10 cellular contexts compared by ENCODE assay signal in genomic region chr10:18400911-18401260, GRCh38.
DNase-seq lines count a peak whose midpoint lies in the region; ATAC-seq and TF ChIP-seq lines count a peak whose summit lies in the region.
"Had no signal": no experiment of that assay in that cellular context is flagged by ENCODE, and none has a peak within 500 bp of the region (broad histone marks: within the 10 kb centered on the region; RNA-seq: fewer than 3 reads in every experiment).

No MANE protein-coding gene starts in this region.

- DNase-seq in CD4-positive, CD25-positive, alpha-beta regulatory T cell = no peak
- DNase-seq in ascending aorta (ENCODE audit: low spot score in 2 of 2) (no peak), mesenchymal stem cell (no peak), mucosa of gallbladder (ENCODE audit: low spot score) (no peak), DMS114 treated with DMSO at 0.1 percent for 48 hours (lab: John Stamatoyannopoulos, UW; ENCODE audit: unreplicated experiment) (no peak), chondrocyte (ENCODE audit: low spot score) (no peak)
- DNase-seq in activated CD4-positive, alpha-beta T cell treated with anti-CD3 and anti-CD28 coated beads for 4 hours = no peak

- H3K4me2 ChIP-seq in mesenchymal stem cell (ENCODE audit: low read length, poor library complexity, severe bottlenecking) = peak overlapping the region; percentile 24

- H3K27ac ChIP-seq in CD4-positive, CD25-positive, alpha-beta regulatory T cell (ENCODE audit: insufficient read depth, low read length, poor library complexity, severe bottlenecking) = no peak overlapping the region
- no peak overlapping the region for H3K27ac ChIP-seq in HEK293 (ENCODE audit: extremely low read depth, low read depth, low read length)
- no peak overlapping the region for H3K27ac ChIP-seq in ascending aorta
- no peak overlapping the region for H3K27ac ChIP-seq in mesenchymal stem cell (ENCODE audit: low read length, poor library complexity, severe bottlenecking)
- H3K27ac ChIP-seq: neutrophil, SK-N-MC had no signal

- H3K4me3 Mint-ChIP-seq in CD4-positive, CD25-positive, alpha-beta regulatory T cell = peak overlapping the region in 2 of 4 donors; percentile 3 to 81
- H3K4me3 Mint-ChIP-seq in chondrocyte (ENCODE audit: unreplicated experiment) = no peak overlapping the region

- H3K4me1 ChIP-seq in CD4-positive, CD25-positive, alpha-beta regulatory T cell (ENCODE audit: control insufficient read depth, insufficient read depth, low read length, poor library complexity, severe bottlenecking) = peaks cover 5% of the 10 kb centered on the region
- H3K4me1 ChIP-seq in HEK293 (ENCODE audit: control insufficient read depth, insufficient read depth, low read length) = peaks cover 8% of the 10 kb centered on the region
- H3K4me1 ChIP-seq in ascending aorta = no peaks in the 10 kb centered on the region
- H3K4me1 ChIP-seq in mesenchymal stem cell (ENCODE audit: control insufficient read depth, insufficient read depth, low read depth, low read length) = peaks cover 4% of the 10 kb centered on the region

- H3K23ac ChIP-seq in mesenchymal stem cell (ENCODE audit: low read length in 2 of 2) = no peak overlapping the region

- H3K79me1 ChIP-seq in mesenchymal stem cell (replicated peaks; ENCODE audit: low read length, poor library complexity, severe bottlenecking) = no peaks in the 10 kb centered on the region

- H3K9me3 Mint-ChIP-seq in CD4-positive, CD25-positive, alpha-beta regulatory T cell = no peaks in the 10 kb centered on the region
- no peaks in the 10 kb centered on the region for H3K9me3 Mint-ChIP-seq in chondrocyte (ENCODE audit: low read depth)

- H3K4me3 ChIP-seq in CD4-positive, CD25-positive, alpha-beta regulatory T cell (ENCODE audit: low read depth, low read length) = peak overlapping the region; percentile 31
- peak overlapping the region; percentile 43 for H3K4me3 ChIP-seq in HEK293 (ENCODE audit: low read depth, low read length)
- peak overlapping the region; percentile 41 to 56 for H3K4me3 ChIP-seq in ascending aorta
- H3K4me3 ChIP-seq in mesenchymal stem cell (ENCODE audit: insufficient read depth in 1 of 2, low read depth in 1 of 2, low read length in 2 of 2) = peak overlapping the region in 1 of 2 experiments; percentile 63
- H3K4me3 ChIP-seq: SK-N-MC had no signal

- H2BK120ac ChIP-seq in mesenchymal stem cell (ENCODE audit: low read depth, low read length) = no peak overlapping the region

- no peaks in the 10 kb centered on the region for H3K36me3 Mint-ChIP-seq in CD4-positive, CD25-positive, alpha-beta regulatory T cell
- no peaks in the 10 kb centered on the region for H3K36me3 Mint-ChIP-seq in chondrocyte (ENCODE audit: low read depth)

- H3K14ac ChIP-seq in mesenchymal stem cell (ENCODE audit: low read length in 2 of 2) = no peak overlapping the region

- peaks cover 8 to 20% (median 11%) of the 10 kb centered on the region in 4 donors for H3K4me1 Mint-ChIP-seq in CD4-positive, CD25-positive, alpha-beta regulatory T cell
- H3K4me1 Mint-ChIP-seq in chondrocyte (ENCODE audit: low read depth) = peaks cover 10% of the 10 kb centered on the region

- no peak overlapping the region for H2AFZ ChIP-seq in mesenchymal stem cell (ENCODE audit: low read depth, low read length)

- intact Hi-C loops in ascending aorta (cut with DNase I) = no loop called here

- TF ChIP-seq CTCF in HEK293 (tag by site-specific recombination; IDR thresholded peaks at IDR 0.05) (no peak), ascending aorta (IDR thresholded peaks at IDR 0.05) (no peak), chondrocyte (IDR thresholded peaks at IDR 0.05) (no peak)

- H2BK15ac ChIP-seq in mesenchymal stem cell (ENCODE audit: low read depth, poor library complexity, severe bottlenecking) = no peak overlapping the region

- no peak overlapping the region for H2BK12ac ChIP-seq in mesenchymal stem cell (ENCODE audit: low read length in 2 of 2)

- POLR2A ChIA-PET in HEK293 (lab: Yijun Ruan, JAX) = no interaction called here

- no peaks in the 10 kb centered on the region for H3K27me3 ChIP-seq in CD4-positive, CD25-positive, alpha-beta regulatory T cell (ENCODE audit: control insufficient read depth, insufficient read depth, low read length)
- no peaks in the 10 kb centered on the region for H3K27me3 ChIP-seq in ascending aorta
- peaks cover 21 to 27% of the 10 kb centered on the region in 2 experiments for H3K27me3 ChIP-seq in mesenchymal stem cell (ENCODE audit: control insufficient read depth in 1 of 2, insufficient read depth in 1 of 2, low read length in 2 of 2)

- no peak overlapping the region for H2BK5ac ChIP-seq in mesenchymal stem cell (ENCODE audit: low read depth, low read length, poor library complexity, severe bottlenecking)

- H3K9me3 ChIP-seq in CD4-positive, CD25-positive, alpha-beta regulatory T cell (ENCODE audit: control insufficient read depth in 2 of 2, low read length in 2 of 2) = no peaks in the 10 kb centered on the region
- no peaks in the 10 kb centered on the region for H3K9me3 ChIP-seq in HEK293 (ENCODE audit: control insufficient read depth, insufficient read depth, low read depth, low read length)
- H3K9me3 ChIP-seq in ascending aorta = no peaks in the 10 kb centered on the region
- H3K9me3 ChIP-seq in mesenchymal stem cell (ENCODE audit: control insufficient read depth, low read length) = no peaks in the 10 kb centered on the region
- H3K9me3 ChIP-seq: neutrophil had no signal

- CTCF ChIA-PET in HEK293 (lab: Yijun Ruan, JAX) = no interaction called here

- ATAC-seq in CD4-positive, CD25-positive, alpha-beta regulatory T cell (ENCODE audit: low read depth in 2 of 2) = no peak

- H3K18ac ChIP-seq in mesenchymal stem cell (ENCODE audit: low read depth in 1 of 2, low read length in 2 of 2) = no peak overlapping the region

- no peak overlapping the region for H4K8ac ChIP-seq in mesenchymal stem cell (ENCODE audit: low read length)

- H4K91ac ChIP-seq in mesenchymal stem cell (ENCODE audit: low read length) = no peak overlapping the region

- peak overlapping the region in 1 of 3 donors; percentile 51 for H3K27ac Mint-ChIP-seq in CD4-positive, CD25-positive, alpha-beta regulatory T cell
- no peak overlapping the region for H3K27ac Mint-ChIP-seq in chondrocyte (ENCODE audit: unreplicated experiment)

- H3K27me3 Mint-ChIP-seq in CD4-positive, CD25-positive, alpha-beta regulatory T cell = peaks cover 10% of the 10 kb centered on the region
- peaks cover 41% of the 10 kb centered on the region for H3K27me3 Mint-ChIP-seq in chondrocyte (ENCODE audit: low read depth)

- no peaks in the 10 kb centered on the region for H3K36me3 ChIP-seq in CD4-positive, CD25-positive, alpha-beta regulatory T cell (ENCODE audit: control insufficient read depth, insufficient read depth, low read length)
- H3K36me3 ChIP-seq in HEK293 (ENCODE audit: control insufficient read depth in 2 of 2, insufficient read depth in 1 of 2, low read length in 2 of 2) (no peaks in the 10 kb centered on the region), ascending aorta (no peaks in the 10 kb centered on the region), mesenchymal stem cell (ENCODE audit: control insufficient read depth in 1 of 2, insufficient read depth in 2 of 2, low read depth in 1 of 2, low read length in 2 of 2) (no peaks in the 10 kb centered on the region)
- H3K36me3 ChIP-seq: neutrophil had no signal

- 16% methylated on average over 10 of the region's 10 CpGs for WGBS in mesenchymal stem cell

- H3K4ac ChIP-seq in mesenchymal stem cell (ENCODE audit: low read depth in 1 of 2, low read length in 2 of 2) = no peak overlapping the region

- H3K9ac ChIP-seq in mesenchymal stem cell (ENCODE audit: low read length) = no peak overlapping the region

- no peak overlapping the region for H2AK5ac ChIP-seq in mesenchymal stem cell (ENCODE audit: low read length, severe bottlenecking)

TF ChIP-seq in HEK293, 187 proteins besides CTCF, POLR2A, EP300 and RAD21 (continues in another document):
- TF ChIP-seq ZBTB6 (tag by site-specific recombination; IDR thresholded peaks at IDR 0.05) (no peak), ZNF423 (tag by site-specific recombination; IDR thresholded peaks at IDR 0.05) (no peak), ZBTB17 (tag by site-specific recombination; IDR thresholded peaks at IDR 0.05) (peak; percentile 55; the same call in 1 of the 2 replicates), ZNF843 (tag by site-specific recombination; IDR thresholded peaks at IDR 0.05) (no peak), ZNF221 (tag by site-specific recombination; IDR thresholded peaks at IDR 0.05; ENCODE audit: borderline replicate concordance) (no peak), ZNF121 (tag by site-specific recombination; IDR thresholded peaks at IDR 0.05) (no peak), ZNF26 (tag by site-specific recombination; IDR thresholded peaks at IDR 0.05) (no peak), ZNF473 (tag by site-specific recombination; IDR thresholded peaks at IDR 0.05) (no peak), WT1 (tag by site-specific recombination; IDR thresholded peaks at IDR 0.05) (no peak), GLI2 (tag by site-specific recombination; IDR thresholded peaks at IDR 0.05; ENCODE audit: borderline replicate concordance, low read depth) (no peak), KLF1 (tag by site-specific recombination; IDR thresholded peaks at IDR 0.05) (no peak), ZNF623 (tag by site-specific recombination; IDR thresholded peaks at IDR 0.05) (no peak)
